In the genomic region with DNA sequence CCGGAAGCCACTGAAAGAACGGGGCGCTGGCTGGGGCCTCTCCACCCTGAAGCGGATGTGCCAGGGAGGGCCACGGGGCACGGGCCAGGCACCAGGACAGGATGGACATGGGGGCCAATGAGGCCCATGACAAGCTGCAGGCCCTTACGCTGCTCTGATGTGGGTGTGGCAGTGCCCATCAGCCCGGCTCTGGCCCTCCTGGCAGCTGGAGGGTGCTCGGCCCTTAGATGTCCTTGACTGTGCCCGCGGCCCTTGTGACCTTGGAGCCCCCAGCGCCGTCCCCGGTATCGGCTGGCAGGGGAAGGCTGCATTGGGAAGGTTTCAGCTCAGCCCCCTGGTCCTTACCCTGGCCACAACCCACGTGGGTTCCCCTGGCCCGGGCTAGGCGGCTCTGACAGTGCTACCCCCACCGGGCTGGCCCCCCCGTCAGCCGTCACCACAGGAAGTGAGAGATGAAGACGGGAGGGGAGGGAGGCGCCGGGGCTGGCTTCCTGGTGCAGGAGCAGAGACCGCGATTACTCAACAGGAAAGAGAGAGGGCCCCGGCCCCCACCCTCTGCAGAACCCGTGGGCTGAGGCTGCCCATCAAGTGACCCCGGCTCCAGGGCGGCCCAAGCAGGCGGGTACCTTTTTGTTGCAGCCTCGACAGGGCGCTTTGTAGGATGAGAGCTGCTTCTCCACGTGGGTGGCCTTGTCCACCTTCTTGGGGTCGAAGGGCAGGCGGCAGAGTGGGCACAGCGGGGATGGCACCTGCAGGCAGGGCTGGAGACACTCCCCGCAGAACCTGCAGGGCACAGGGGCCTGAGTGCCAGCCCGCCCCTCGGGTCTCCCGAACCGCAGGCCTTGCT, we compare ENCODE assay signal across 1 cellular context.
TF ChIP-seq lines count a peak whose summit lies in the region.

No MANE protein-coding gene starts in this region.

TF ChIP-seq in PFSK-1, 5 proteins besides CTCF, POLR2A, EP300 and RAD21 (continued from another document):
- TF ChIP-seq REST (IDR thresholded peaks at IDR 0.05; ENCODE audit: insufficient read depth in 1 of 2, low read depth in 2 of 2, low read length in 2 of 2): 0 out of 4 replicates have a peak, but pooled peaks have one; percentile 12 to 31
